In genomic region chr7:102478314-102479206, GRCh38 we compare ENCODE assay signal across 8 cellular contexts. TPM values are rescaled to one million over a fixed set of nuclear protein-coding genes. Genes with fewer than 3 reads are reported as not detected.
A peak's percentile ranks its signal among the peaks of the same experiment; 100 is the strongest.
DNase-seq lines count a peak whose midpoint lies in the region; ATAC-seq and TF ChIP-seq lines count a peak whose summit lies in the region.
"Not testable (repeated sequence)": the region's sequence is repeated elsewhere in the genome, so short reads cannot be mapped to it uniquely, and the experiment has no call there.

Gene POLR2J (minus strand): TSS chr7:102478922. CDS start chr7:102478860, 62 bp downstream.

- not testable (repeated sequence) for H3K36me3 Mint-ChIP-seq in Caco-2 (ENCODE audit: insufficient read depth, unreplicated experiment); neural progenitor cell

- H2AFZ ChIP-seq in neural progenitor cell (replicated peaks) = not testable (repeated sequence)

- not testable (repeated sequence) for H4K20me1 ChIP-seq in neural progenitor cell (ENCODE audit: low read depth)

- not testable (repeated sequence) for H3K4me1 Mint-ChIP-seq in Caco-2 (ENCODE audit: low read depth, unreplicated experiment); neural progenitor cell

- peak; percentile 68 to 82 for DNase-seq in Caco-2
- DNase-seq in T-helper 1 cell = peak; percentile 73 to 86 (median 81)
- peak; percentile 86 for DNase-seq in activated naive CD4-positive, alpha-beta T cell treated with anti-CD3 and anti-CD28 coated beads, Interleukin-2, amount 50 U/mL, for 16 hours
- DNase-seq in foreskin melanocyte = peak; percentile 21
- peak; percentile 76 for DNase-seq in neural progenitor cell (ENCODE audit: low spot score)
- peak; percentile 82 to 96 for DNase-seq in stimulated activated CD8-positive, alpha-beta memory T cell treated with anti-CD3 and anti-CD28 coated beads, Interleukin-2, amount 100 ng/mL, for 48 hours (ENCODE audit: low read depth in 2 of 2)

- not testable (repeated sequence) for H3K79me2 ChIP-seq in neural progenitor cell (ENCODE audit: low read depth)

- not testable (repeated sequence) for H3F3A ChIP-seq in neural progenitor cell (ENCODE audit: low read depth)

- not testable (repeated sequence) for H3K4me1 ChIP-seq in Caco-2, neural progenitor cell

- POLR2A ChIA-PET in Caco-2 (lab: Charles Lee) = not testable (repeated sequence)

- H3K4me3 Mint-ChIP-seq in Caco-2 (ENCODE audit: unreplicated experiment) = peak within 1 kb of the TSS; percentile 71
- peak within 1 kb of the TSS; percentile 83 for H3K4me3 Mint-ChIP-seq in neural progenitor cell

- H3K9ac ChIP-seq in neural progenitor cell = not testable (repeated sequence)

- H3K4me3 ChIP-seq in Caco-2 (ENCODE audit: low read depth, low read length) = peak within 1 kb of the TSS; percentile 36
- peak within 1 kb of the TSS; percentile 47 for H3K4me3 ChIP-seq in neural progenitor cell

- CTCF ChIA-PET in Caco-2 (lab: Charles Lee) = not testable (repeated sequence)

- intact Hi-C loops in Caco-2 (cut with micrococcal nuclease; ENCODE audit: unreplicated experiment) = not testable (repeated sequence)

- not testable (repeated sequence) for H3K9me3 Mint-ChIP-seq in Caco-2 (ENCODE audit: unreplicated experiment); neural progenitor cell

- BruUV-seq in Caco-2 (replicated peaks; lab: Mats Ljungman, UMichigan) = TSS peak; percentile 87

- H3K9me3 ChIP-seq in Caco-2; neural progenitor cell (ENCODE audit: low read depth): not testable (repeated sequence)

- not testable (repeated sequence) for H3K27me3 Mint-ChIP-seq in Caco-2 (ENCODE audit: insufficient read depth, unreplicated experiment); neural progenitor cell (ENCODE audit: insufficient read depth, low read depth)

- not testable (repeated sequence) for H3K27ac ChIP-seq in neural progenitor cell

- peak; percentile 94 for ATAC-seq in GM21423 (IDR thresholded peaks at IDR 0.05; ENCODE audit: unreplicated experiment)
- peak; percentile 88 for ATAC-seq in HG03432 (IDR thresholded peaks at IDR 0.05; ENCODE audit: unreplicated experiment)

- peak within 1 kb of the TSS; percentile 48 for H3K27ac Mint-ChIP-seq in Caco-2 (ENCODE audit: unreplicated experiment)
- H3K27ac Mint-ChIP-seq in neural progenitor cell = not testable (repeated sequence)

- TF ChIP-seq CTCF in Caco-2 (IDR thresholded peaks at IDR 0.05; ENCODE audit: insufficient read depth in 1 of 2, low read depth in 1 of 2, low read length in 1 of 2, severe bottlenecking in 1 of 2, unreplicated experiment in 1 of 2) = not testable (repeated sequence)
- TF ChIP-seq CTCF in neural progenitor cell (IDR thresholded peaks at IDR 0.05) = peak; percentile 31

- H3K36me3 ChIP-seq in Caco-2 (ENCODE audit: control insufficient read depth, insufficient read depth, low read length); neural progenitor cell: not testable (repeated sequence)

- peak within 1 kb of the TSS; percentile 53 for H3K4me2 ChIP-seq in neural progenitor cell

- not testable (repeated sequence) for H3K27me3 ChIP-seq in Caco-2 (replicated peaks; ENCODE audit: control insufficient read depth, insufficient read depth, low read length); neural progenitor cell

RNA-seq across cellular contexts. Expression of gene POLR2J, which starts in this region (rescaled TPM):
- total RNA-seq in Caco-2 (2022) (68.1 and 70.0 TPM in 2 replicates), neural progenitor cell (ENCODE audit: low replicate concordance) (11.4 and 26.2 TPM in 2 replicates)

Comparison
In these comparisons a context has a peak if more than half of its experiments do, and no peak if none do; other contexts are left out.
1. DNase-seq: peak in every context shown above with its lines; median percentile 89 in stimulated activated CD8-positive, alpha-beta memory T cell treated with anti-CD3 and anti-CD28 coated beads, Interleukin-2, amount 100 ng/mL, for 48 hours; 86 in activated naive CD4-positive, alpha-beta T cell treated with anti-CD3 and anti-CD28 coated beads, Interleukin-2, amount 50 U/mL, for 16 hours; 81 in T-helper 1 cell; 76 in neural progenitor cell; 75 in Caco-2; 21 in foreskin melanocyte.